23 cellular contexts compared by ENCODE assay signal in genomic region chr2:38439807-38440300, GRCh38.
"Had no signal": no experiment of that assay in that cellular context is flagged by ENCODE, and none has a peak within 500 bp of the region (broad histone marks: within the 10 kb centered on the region; RNA-seq: fewer than 3 reads in every experiment).

No MANE protein-coding gene starts in this region.

- H3K27me3 ChIP-seq: foreskin keratinocyte, sigmoid colon, stomach, testis had no signal

- H3K9me3 Mint-ChIP-seq: activated naive CD4-positive, alpha-beta T cell treated with anti-CD3 and anti-CD28 coated beads, Interleukin-2, amount 50 U/mL, for 72 hours; activated T-helper 17 cell treated with anti-CD3 and anti-CD28 coated beads, Interleukin-2, amount 50 U/mL, for 72 hours; memory B cell; neural progenitor cell; stimulated activated memory B cell treated with anti-CD40 and anti-IgM and Interleukin-4, amounts not matched to agents 10 μg/mL and 1 μg/mL and 100 μg/mL, for 72 hours; WTC11 had no signal

- H3K9me3 ChIP-seq: sigmoid colon, stomach, testis had no signal

- H3K4me3 ChIP-seq: neural progenitor cell, sigmoid colon, smooth muscle cell, stomach, testis had no signal

- H3K36me3 Mint-ChIP-seq: activated naive CD4-positive, alpha-beta T cell treated with anti-CD3 and anti-CD28 coated beads, Interleukin-2, amount 50 U/mL, for 72 hours; memory B cell; neural progenitor cell; stimulated activated memory B cell treated with anti-CD40 and anti-IgM and Interleukin-4, amounts not matched to agents 10 μg/mL and 1 μg/mL and 100 μg/mL, for 72 hours; type B pancreatic cell; WTC11 had no signal

- DNase-seq: activated T-cell treated with anti-CD3 and anti-CD28 coated beads, Interleukin-2, amount 50 U/mL, for 1 hour; aorta; brain microvascular endothelial cell; central memory CD4-positive, alpha-beta T cell; effector memory CD4-positive, alpha-beta T cell; foreskin keratinocyte; glutamatergic neuron; hippocampal formation; naive B cell; posterior cingulate gyrus; sigmoid colon; stimulated activated CD4-positive, alpha-beta T cell treated with anti-CD3 and anti-CD28 coated beads, Interleukin-15, amount 100 ng/mL, for 24 hours; stomach; T1000; testis had no signal

- H3K27ac Mint-ChIP-seq: activated naive CD4-positive, alpha-beta T cell treated with anti-CD3 and anti-CD28 coated beads, Interleukin-2, amount 50 U/mL, for 72 hours; activated T-helper 17 cell treated with anti-CD3 and anti-CD28 coated beads, Interleukin-2, amount 50 U/mL, for 72 hours; memory B cell; naive B cell; neural progenitor cell; stimulated activated memory B cell treated with anti-CD40 and anti-IgM and Interleukin-4, amounts not matched to agents 10 μg/mL and 1 μg/mL and 100 μg/mL, for 72 hours; WTC11 had no signal

- H3K4me1 Mint-ChIP-seq: memory B cell; naive B cell; stimulated activated memory B cell treated with anti-CD40 and anti-IgM and Interleukin-4, amounts not matched to agents 10 μg/mL and 1 μg/mL and 100 μg/mL, for 72 hours had no signal

- H3K4me3 Mint-ChIP-seq: activated T-helper 17 cell treated with anti-CD3 and anti-CD28 coated beads, Interleukin-2, amount 50 U/mL, for 72 hours; memory B cell; naive B cell; neural progenitor cell; stimulated activated memory B cell treated with anti-CD40 and anti-IgM and Interleukin-4, amounts not matched to agents 10 μg/mL and 1 μg/mL and 100 μg/mL, for 72 hours; WTC11 had no signal

- H3K27ac ChIP-seq: brain microvascular endothelial cell, neural progenitor cell, stomach, testis had no signal

- H3K36me3 ChIP-seq: brain microvascular endothelial cell, neural progenitor cell, sigmoid colon, stomach had no signal
